In the genomic region with DNA sequence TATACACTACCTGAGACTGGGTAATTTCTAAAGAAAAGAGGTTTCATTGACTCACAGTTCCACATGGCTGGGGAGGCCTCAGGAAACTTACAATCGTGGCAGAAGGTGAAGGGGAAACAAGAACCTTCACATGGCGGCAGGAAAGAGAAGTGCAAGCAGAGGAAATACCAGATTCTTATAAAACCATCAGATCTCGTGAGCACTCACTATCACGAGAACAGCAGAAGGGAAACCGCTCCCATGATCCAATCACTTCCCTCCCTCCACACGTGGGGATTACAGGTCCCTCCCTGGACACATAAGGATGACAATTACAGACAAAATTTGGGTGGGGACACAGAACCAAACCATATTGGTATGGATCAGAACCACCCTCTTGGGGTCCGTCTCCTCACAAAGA, we compare ENCODE assay signal across 15 cellular contexts.
"Had no signal": no experiment of that assay in that cellular context is flagged by ENCODE, and none has a peak within 500 bp of the region (broad histone marks: within the 10 kb centered on the region; RNA-seq: fewer than 3 reads in every experiment).

No MANE protein-coding gene starts in this region.

- H3K27me3 Mint-ChIP-seq: T-helper 17 cell had no signal

- H3K36me3 Mint-ChIP-seq: activated naive CD4-positive, alpha-beta T cell treated with anti-CD3 and anti-CD28 coated beads, Interleukin-2, amount 50 U/mL, for 72 hours; naive B cell had no signal

- H3K4me3 Mint-ChIP-seq: activated T-cell treated with anti-CD3 and anti-CD28 coated beads, Interleukin-2, amount 50 U/mL, for 4 hours; naive B cell; T-helper 17 cell had no signal

- H3K27ac Mint-ChIP-seq: activated naive CD4-positive, alpha-beta T cell treated with anti-CD3 and anti-CD28 coated beads, Interleukin-2, amount 50 U/mL, for 72 hours; T-helper 17 cell had no signal

- H3K9me3 Mint-ChIP-seq: activated naive CD4-positive, alpha-beta T cell treated with anti-CD3 and anti-CD28 coated beads, Interleukin-2, amount 50 U/mL, for 72 hours; activated T-cell treated with anti-CD3 and anti-CD28 coated beads, Interleukin-2, amount 50 U/mL, for 4 hours had no signal

- DNase-seq: activated CD4-positive, CD25-positive, alpha-beta regulatory T cell; activated effector memory CD4-positive, alpha-beta T cell treated with anti-CD3 and anti-CD28 coated beads, Interleukin-2, amount 50 U/mL, for 16 hours; activated T-cell treated with anti-CD3 and anti-CD28 coated beads, Interleukin-2, amount 50 U/mL, for 4 hours; brain microvascular endothelial cell; effector memory CD4-positive, alpha-beta T cell; kidney glomerular epithelial cell; naive B cell; right lobe of liver; spleen; stimulated activated naive CD4-positive, alpha-beta T cell; substantia nigra; T-helper 17 cell; transverse colon had no signal

- ATAC-seq: activated T-cell treated with anti-CD3 and anti-CD28 coated beads, Interleukin-2, amount 50 U/mL, for 4 hours; gastroesophageal sphincter; right lobe of liver; T-helper 17 cell had no signal
